Comparison of ENCODE assay signal across 1 cellular context in the genomic region with DNA sequence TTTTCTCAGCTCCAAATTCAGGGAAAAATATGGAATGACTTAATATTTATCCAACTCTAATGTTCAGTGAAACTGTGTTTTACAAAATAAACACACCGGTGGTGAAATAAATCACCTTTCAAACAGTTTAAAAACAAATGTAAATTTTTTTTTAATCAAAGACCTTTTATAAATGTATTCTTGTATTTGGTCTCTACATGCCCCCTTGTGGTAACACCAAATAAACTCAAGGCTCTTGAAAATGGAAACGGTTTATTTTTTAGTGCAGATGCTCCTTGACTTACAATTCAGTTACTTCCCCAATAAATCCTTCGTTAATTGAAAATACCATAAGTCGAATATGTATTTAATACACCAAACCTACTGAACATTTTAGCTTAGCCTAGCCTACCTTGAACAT.
TF ChIP-seq lines count a peak whose summit lies in the region.

No MANE protein-coding gene starts in this region.

TF ChIP-seq in GM23338, 12 proteins besides CTCF, POLR2A, EP300 and RAD21 (continued from another document):
- TF ChIP-seq, protein P1, sequence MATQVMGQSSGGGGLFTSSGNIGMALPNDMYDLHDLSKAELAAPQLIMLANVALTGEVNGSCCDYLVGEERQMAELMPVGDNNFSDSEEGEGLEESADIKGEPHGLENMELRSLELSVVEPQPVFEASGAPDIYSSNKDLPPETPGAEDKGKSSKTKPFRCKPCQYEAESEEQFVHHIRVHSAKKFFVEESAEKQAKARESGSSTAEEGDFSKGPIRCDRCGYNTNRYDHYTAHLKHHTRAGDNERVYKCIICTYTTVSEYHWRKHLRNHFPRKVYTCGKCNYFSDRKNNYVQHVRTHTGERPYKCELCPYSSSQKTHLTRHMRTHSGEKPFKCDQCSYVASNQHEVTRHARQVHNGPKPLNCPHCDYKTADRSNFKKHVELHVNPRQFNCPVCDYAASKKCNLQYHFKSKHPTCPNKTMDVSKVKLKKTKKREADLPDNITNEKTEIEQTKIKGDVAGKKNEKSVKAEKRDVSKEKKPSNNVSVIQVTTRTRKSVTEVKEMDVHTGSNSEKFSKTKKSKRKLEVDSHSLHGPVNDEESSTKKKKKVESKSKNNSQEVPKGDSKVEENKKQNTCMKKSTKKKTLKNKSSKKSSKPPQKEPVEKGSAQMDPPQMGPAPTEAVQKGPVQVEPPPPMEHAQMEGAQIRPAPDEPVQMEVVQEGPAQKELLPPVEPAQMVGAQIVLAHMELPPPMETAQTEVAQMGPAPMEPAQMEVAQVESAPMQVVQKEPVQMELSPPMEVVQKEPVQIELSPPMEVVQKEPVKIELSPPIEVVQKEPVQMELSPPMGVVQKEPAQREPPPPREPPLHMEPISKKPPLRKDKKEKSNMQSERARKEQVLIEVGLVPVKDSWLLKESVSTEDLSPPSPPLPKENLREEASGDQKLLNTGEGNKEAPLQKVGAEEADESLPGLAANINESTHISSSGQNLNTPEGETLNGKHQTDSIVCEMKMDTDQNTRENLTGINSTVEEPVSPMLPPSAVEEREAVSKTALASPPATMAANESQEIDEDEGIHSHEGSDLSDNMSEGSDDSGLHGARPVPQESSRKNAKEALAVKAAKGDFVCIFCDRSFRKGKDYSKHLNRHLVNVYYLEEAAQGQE (IDR thresholded peaks at IDR 0.05; ENCODE audit: unreplicated experiment), result no peak
- no peak for TF ChIP-seq STAT1 (IDR thresholded peaks at IDR 0.05; ENCODE audit: unreplicated experiment)
- TF ChIP-seq NANOG (IDR thresholded peaks at IDR 0.05; ENCODE audit: borderline replicate concordance), result no peak
- TF ChIP-seq, protein P2, sequence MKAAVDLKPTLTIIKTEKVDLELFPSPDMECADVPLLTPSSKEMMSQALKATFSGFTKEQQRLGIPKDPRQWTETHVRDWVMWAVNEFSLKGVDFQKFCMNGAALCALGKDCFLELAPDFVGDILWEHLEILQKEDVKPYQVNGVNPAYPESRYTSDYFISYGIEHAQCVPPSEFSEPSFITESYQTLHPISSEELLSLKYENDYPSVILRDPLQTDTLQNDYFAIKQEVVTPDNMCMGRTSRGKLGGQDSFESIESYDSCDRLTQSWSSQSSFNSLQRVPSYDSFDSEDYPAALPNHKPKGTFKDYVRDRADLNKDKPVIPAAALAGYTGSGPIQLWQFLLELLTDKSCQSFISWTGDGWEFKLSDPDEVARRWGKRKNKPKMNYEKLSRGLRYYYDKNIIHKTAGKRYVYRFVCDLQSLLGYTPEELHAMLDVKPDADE (IDR thresholded peaks at IDR 0.05), result no peak
- TF ChIP-seq POLR2AphosphoS5 (IDR thresholded peaks at IDR 0.05; ENCODE audit: low read depth), result no peak
